Comparison of ENCODE assay signal across 21 cellular contexts in the genomic region with DNA sequence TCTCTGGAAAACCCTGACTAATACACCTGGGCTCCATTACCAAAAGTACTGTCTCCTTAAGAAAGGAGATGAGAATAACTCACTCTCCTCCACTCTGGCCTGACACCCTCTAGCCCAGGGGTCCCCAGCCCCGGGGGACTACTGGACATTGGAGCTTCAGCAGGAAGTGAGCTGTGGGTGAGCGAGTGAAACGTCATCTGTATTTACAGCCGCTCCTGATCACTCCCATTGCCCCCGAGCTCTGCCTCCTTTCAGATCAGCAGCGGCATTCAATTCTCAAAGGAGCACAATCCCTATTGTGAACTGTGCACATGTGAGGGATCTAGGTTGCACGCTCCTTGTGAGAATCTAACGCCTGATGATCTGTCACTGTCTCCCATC.
A peak's percentile ranks its signal among the peaks of the same experiment; 100 is the strongest.
DNase-seq lines count a peak whose midpoint lies in the region; ATAC-seq and TF ChIP-seq lines count a peak whose summit lies in the region.
"Had no signal": no experiment of that assay in that cellular context is flagged by ENCODE, and none has a peak within 500 bp of the region (broad histone marks: within the 10 kb centered on the region; RNA-seq: fewer than 3 reads in every experiment).

No MANE protein-coding gene starts in this region.

- H3K36me3 ChIP-seq in SK-N-SH (replicated peaks in 1 of 2; ENCODE audit: control insufficient read depth in 1 of 2, insufficient read depth in 2 of 2, low read length in 1 of 2) (no peaks in the 10 kb centered on the region), H7 (replicated peaks; ENCODE audit: control insufficient read depth, insufficient read depth, low read length) (no peaks in the 10 kb centered on the region), sigmoid colon (no peaks in the 10 kb centered on the region)
- H3K36me3 ChIP-seq in CD8-positive, alpha-beta T cell (ENCODE audit: insufficient read depth, low read length) = no peaks in the 10 kb centered on the region
- H3K36me3 ChIP-seq: colonic mucosa, esophagus squamous epithelium, pancreas, right lobe of liver had no signal

- H3K9me3 ChIP-seq in SK-N-SH = no peaks in the 10 kb centered on the region
- H3K9me3 ChIP-seq in sigmoid colon = no peaks in the 10 kb centered on the region
- no peaks in the 10 kb centered on the region for H3K9me3 ChIP-seq in CD8-positive, alpha-beta T cell (ENCODE audit: low read length)
- H3K9me3 ChIP-seq: colonic mucosa, esophagus squamous epithelium, pancreas, right lobe of liver had no signal

- intact Hi-C loops in left ventricle myocardium superior (cut with micrococcal nuclease) = no loop called here
- intact Hi-C loops in sigmoid colon (cut with DNase I) = no loop called here
- intact Hi-C loops in CD8-positive, alpha-beta T cell (cut with DNase I, micrococcal nuclease) = no loop called here

- H3F3A ChIP-seq in SK-N-SH (replicated peaks; ENCODE audit: insufficient read depth) = peaks cover 19% of the 10 kb centered on the region

- H3K4me3 Mint-ChIP-seq in CD8-positive, alpha-beta T cell = no peak overlapping the region
- H3K4me3 Mint-ChIP-seq: activated naive CD8-positive, alpha-beta T cell had no signal

- TF ChIP-seq EP300 in SK-N-SH (IDR thresholded peaks at IDR 0.05; ENCODE audit: borderline replicate concordance in 1 of 2, low read depth in 1 of 2, low read length in 1 of 2) = no peak
- TF ChIP-seq EP300 in sigmoid colon (IDR thresholded peaks at IDR 0.05) = no peak

- peaks cover 32 to 42% of the 10 kb centered on the region in 2 experiments; a peak in 3 of 4 replicates for H3K4me1 ChIP-seq in SK-N-SH (ENCODE audit: control insufficient read depth in 1 of 2, insufficient read depth in 2 of 2, low read depth in 1 of 2, low read length in 1 of 2)
- peaks cover 0 to 34% (median 29%) of the 10 kb centered on the region in 4 donors for H3K4me1 ChIP-seq in sigmoid colon
- peaks cover 27% of the 10 kb centered on the region for H3K4me1 ChIP-seq in CD8-positive, alpha-beta T cell (ENCODE audit: insufficient read depth, low read length)
- H3K4me1 ChIP-seq: colonic mucosa, pancreas had no signal

- TF ChIP-seq POLR2A in sigmoid colon (IDR thresholded peaks at IDR 0.05) = no peak

- no peaks in the 10 kb centered on the region for H4K20me1 ChIP-seq in SK-N-SH (ENCODE audit: insufficient read depth)

- H3K4me3 ChIP-seq in SK-N-SH (ENCODE audit: low read depth in 2 of 2, low read length in 1 of 2) (no peak overlapping the region), H7 (ENCODE audit: insufficient read depth, low read depth, low read length) (no peak overlapping the region), sigmoid colon (no peak overlapping the region)
- no peak overlapping the region for H3K4me3 ChIP-seq in CD8-positive, alpha-beta T cell (ENCODE audit: low read depth, low read length)
- H3K4me3 ChIP-seq: colonic mucosa, esophagus squamous epithelium, pancreas, right lobe of liver had no signal

- no peak overlapping the region for H3K9ac ChIP-seq in SK-N-SH

- POLR2A ChIA-PET in SK-N-SH (lab: Yijun Ruan, JAX) = no interaction called here
- POLR2A ChIA-PET in CD8-positive, alpha-beta T cell (lab: Charles Lee) = no interaction called here

- TF ChIP-seq RAD21 in SK-N-SH (IDR thresholded peaks at IDR 0.05; ENCODE audit: low read length) = no peak

- H3K4me1 Mint-ChIP-seq in CD8-positive, alpha-beta T cell (ENCODE audit: low read depth) = peaks cover 38% of the 10 kb centered on the region

- H3K27me3 ChIP-seq in SK-N-SH (ENCODE audit: insufficient read depth) (no peaks in the 10 kb centered on the region), H7 (ENCODE audit: control insufficient read depth, insufficient read depth, low read length) (no peaks in the 10 kb centered on the region), sigmoid colon (no peaks in the 10 kb centered on the region)
- H3K27me3 ChIP-seq in CD8-positive, alpha-beta T cell (ENCODE audit: insufficient read depth, low read length) = no peaks in the 10 kb centered on the region
- H3K27me3 ChIP-seq: colonic mucosa, pancreas, right lobe of liver had no signal

- WGBS in SK-N-SH (ENCODE audit: low lambda C conversion rate) = 89% methylated on average over 8 of the region's 8 CpGs
- 87 to 88% methylated on average over 8 of the region's 8 CpGs for WGBS in sigmoid colon, 2 donors

- H3K36me3 Mint-ChIP-seq in CD8-positive, alpha-beta T cell = no peaks in the 10 kb centered on the region
- H3K36me3 Mint-ChIP-seq: activated naive CD8-positive, alpha-beta T cell had no signal

- CTCF ChIA-PET in SK-N-SH (lab: Yijun Ruan, JAX) = interaction anchor here (1.2 kb wide), 1 partner anchor 16 kb away, joined by 3 read pairs; no protein-coding TSS in a partner anchor
- CTCF ChIA-PET in CD8-positive, alpha-beta T cell (lab: Charles Lee) = no interaction called here

- H2AFZ ChIP-seq in SK-N-SH (ENCODE audit: low read depth) = no peak overlapping the region

- H3K27ac ChIP-seq in SK-N-SH (ENCODE audit: low read depth in 2 of 2, low read length in 1 of 2) = peak overlapping the region in 1 of 2 experiments; percentile 58; a peak in 1 of 4 replicates
- peak overlapping the region in 1 of 4 donors; percentile 76 for H3K27ac ChIP-seq in sigmoid colon
- no peak overlapping the region for H3K27ac ChIP-seq in CD8-positive, alpha-beta T cell (ENCODE audit: low read depth, low read length)
- H3K27ac ChIP-seq: 22Rv1, colonic mucosa, pancreas, right lobe of liver had no signal

- H3K79me2 ChIP-seq in SK-N-SH (ENCODE audit: insufficient read depth) = no peaks in the 10 kb centered on the region

- ATAC-seq in SK-N-SH treated with all-trans-retinoic acid at 6 μM for 48 hours (no peak), left ventricle myocardium superior (no peak)
- ATAC-seq in CD8-positive, alpha-beta T cell = no peak
- ATAC-seq: activated CD4-positive, CD25-positive, alpha-beta regulatory T cell treated with anti-CD3 and anti-CD28 coated beads, Interleukin-2, amount 50 U/mL, for 24 hours; pancreas; right lobe of liver had no signal

- H3K4me2 ChIP-seq in SK-N-SH = no peak overlapping the region

- H3K27me3 Mint-ChIP-seq in CD8-positive, alpha-beta T cell (ENCODE audit: low read depth) = no peaks in the 10 kb centered on the region
- H3K27me3 Mint-ChIP-seq: activated naive CD8-positive, alpha-beta T cell had no signal

- H3K9me3 Mint-ChIP-seq in CD8-positive, alpha-beta T cell = no peaks in the 10 kb centered on the region

- DNase-seq in SK-N-SH (no peak), H7 (peak; percentile 13), left ventricle myocardium superior (peak; percentile 11), sigmoid colon (peak; percentile 40), GOT3 (lab: John Stamatoyannopoulos, UW) (no peak), NCI-H2196 (lab: John Stamatoyannopoulos, UW; ENCODE audit: unreplicated experiment) (no peak)
- DNase-seq in CD8-positive, alpha-beta T cell = no peak
- DNase-seq: activated T-cell treated with anti-CD3 and anti-CD28 coated beads, Interleukin-2, amount 50 U/mL, for 48 hours; colonic mucosa; DMS79; esophagus squamous epithelium; mammary epithelial cell; NCI-H187 treated with DMSO at 0.1 percent for 48 hours; NCI-H226; NCI-H82; right lobe of liver had no signal

- no peak overlapping the region for H3K27ac Mint-ChIP-seq in CD8-positive, alpha-beta T cell
- H3K27ac Mint-ChIP-seq: activated naive CD8-positive, alpha-beta T cell had no signal

- no peaks in the 10 kb centered on the region for H3K9me2 ChIP-seq in SK-N-SH

- no peak for TF ChIP-seq CTCF in SK-N-SH (IDR thresholded peaks at IDR 0.05)
- no peak for TF ChIP-seq CTCF in sigmoid colon (IDR thresholded peaks at IDR 0.05)
- TF ChIP-seq CTCF in CD8-positive, alpha-beta T cell (IDR thresholded peaks at IDR 0.05) = no peak

TF ChIP-seq in SK-N-SH treated with all-trans-retinoic acid at 6 μM for 48 hours, 23 proteins besides CTCF, POLR2A, EP300 and RAD21:
- no peak for TF ChIP-seq TCF4 (CRISPR knock-in tag; IDR thresholded peaks at IDR 0.05; ENCODE audit: borderline replicate concordance)
- peak; percentile 53; the same call in 1 of the 2 replicates for TF ChIP-seq ZNF70 (CRISPR knock-in tag; IDR thresholded peaks at IDR 0.05)

TF ChIP-seq in SK-N-SH, 30 proteins besides CTCF, POLR2A, EP300 and RAD21:
- TF ChIP-seq SMC3 (IDR thresholded peaks at IDR 0.05; ENCODE audit: low read depth, low read length) (no peak), TAF1 (IDR thresholded peaks at IDR 0.05; ENCODE audit: borderline replicate concordance, low read depth, low read length) (no peak), RCOR1 (IDR thresholded peaks at IDR 0.05; ENCODE audit: low read length) (no peak), GABPA (IDR thresholded peaks at IDR 0.05; ENCODE audit: low read depth) (no peak), JUND (IDR thresholded peaks at IDR 0.05) (no peak), NFIC (IDR thresholded peaks at IDR 0.05; ENCODE audit: borderline replicate concordance) (no peak), RFX5 (IDR thresholded peaks at IDR 0.05; ENCODE audit: low read length) (no peak), EZH2phosphoT487 (IDR thresholded peaks at IDR 0.05; ENCODE audit: borderline replicate concordance, low read depth) (no peak), SIN3A (IDR thresholded peaks at IDR 0.05; ENCODE audit: borderline replicate concordance, low read depth, low read length) (no peak), GATA2 (CRISPR knock-in tag; IDR thresholded peaks at IDR 0.05) (no peak), MXI1 (IDR thresholded peaks at IDR 0.05; ENCODE audit: low read depth, low read length) (no peak)
- TF ChIP-seq, protein P1, sequence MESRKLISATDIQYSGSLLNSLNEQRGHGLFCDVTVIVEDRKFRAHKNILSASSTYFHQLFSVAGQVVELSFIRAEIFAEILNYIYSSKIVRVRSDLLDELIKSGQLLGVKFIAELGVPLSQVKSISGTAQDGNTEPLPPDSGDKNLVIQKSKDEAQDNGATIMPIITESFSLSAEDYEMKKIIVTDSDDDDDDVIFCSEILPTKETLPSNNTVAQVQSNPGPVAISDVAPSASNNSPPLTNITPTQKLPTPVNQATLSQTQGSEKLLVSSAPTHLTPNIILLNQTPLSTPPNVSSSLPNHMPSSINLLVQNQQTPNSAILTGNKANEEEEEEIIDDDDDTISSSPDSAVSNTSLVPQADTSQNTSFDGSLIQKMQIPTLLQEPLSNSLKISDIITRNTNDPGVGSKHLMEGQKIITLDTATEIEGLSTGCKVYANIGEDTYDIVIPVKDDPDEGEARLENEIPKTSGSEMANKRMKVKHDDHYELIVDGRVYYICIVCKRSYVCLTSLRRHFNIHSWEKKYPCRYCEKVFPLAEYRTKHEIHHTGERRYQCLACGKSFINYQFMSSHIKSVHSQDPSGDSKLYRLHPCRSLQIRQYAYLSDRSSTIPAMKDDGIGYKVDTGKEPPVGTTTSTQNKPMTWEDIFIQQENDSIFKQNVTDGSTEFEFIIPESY (IDR thresholded peaks at IDR 0.05; ENCODE audit: borderline replicate concordance, low read depth) = no peak

Comparison
In these comparisons a context has a peak if more than half of its experiments do, and no peak if none do; other contexts are left out.
1. DNase-seq: peak in H7 (single experiment), left ventricle myocardium superior (single experiment) and sigmoid colon (single experiment); none in SK-N-SH (single experiment), GOT3 (single experiment), NCI-H2196 (single experiment) and CD8-positive, alpha-beta T cell (0 of 7).